10 cellular contexts compared by ENCODE assay signal in the genomic region with DNA sequence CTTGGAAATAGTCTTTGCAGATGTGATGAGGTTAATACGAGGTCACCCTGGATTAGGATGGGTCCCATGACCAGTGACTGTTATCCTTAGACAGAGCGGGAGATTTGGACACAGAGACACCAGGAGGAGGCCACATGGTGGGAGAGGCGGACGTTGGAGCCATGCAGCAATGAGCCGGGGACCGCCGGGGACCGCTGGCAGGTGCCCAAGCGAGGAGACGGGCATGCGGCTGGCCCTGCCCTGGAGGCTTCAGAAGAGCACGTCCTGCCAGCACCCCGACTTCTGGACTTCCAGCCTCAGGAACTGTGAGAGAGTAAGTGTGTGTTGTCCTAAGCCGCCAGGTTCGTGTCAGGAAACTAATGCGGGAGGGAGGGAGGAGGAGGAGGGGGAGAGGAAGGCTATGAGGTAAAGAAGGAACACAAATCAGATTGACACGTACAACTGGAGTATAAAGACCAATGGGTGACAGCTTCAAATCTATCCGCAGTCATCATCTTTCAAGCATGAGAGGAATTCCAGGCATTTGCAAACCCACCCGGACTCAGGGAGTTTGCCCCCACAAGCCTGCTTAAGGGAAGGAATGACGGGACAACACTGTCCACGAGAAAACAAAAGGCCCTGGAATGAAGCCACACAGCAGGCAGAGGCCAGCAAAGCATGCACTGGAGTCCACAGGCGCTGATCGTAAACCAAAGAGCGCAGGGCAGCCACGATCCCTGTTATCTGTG. TPM values are rescaled to one million over a fixed set of nuclear protein-coding genes. Genes with fewer than 3 reads are reported as not detected.
DNase-seq lines count a peak whose midpoint lies in the region; ATAC-seq and TF ChIP-seq lines count a peak whose summit lies in the region.
"Had no signal": no experiment of that assay in that cellular context is flagged by ENCODE, and none has a peak within 500 bp of the region (broad histone marks: within the 10 kb centered on the region; RNA-seq: fewer than 3 reads in every experiment).

No MANE protein-coding gene starts in this region.

- ATAC-seq in GM18873 (IDR thresholded peaks at IDR 0.05; ENCODE audit: low FRiP score, unreplicated experiment) (no peak), GM19395 (IDR thresholded peaks at IDR 0.05; ENCODE audit: unreplicated experiment) (no peak), HG03432 (IDR thresholded peaks at IDR 0.05; ENCODE audit: unreplicated experiment) (no peak)

- DNase-seq in Caki2 (ENCODE audit: low read depth) = peak; percentile 81
- peak; percentile 16 for DNase-seq in NCI-H69 (lab: John Stamatoyannopoulos, UW)
- peak; percentile 38 for DNase-seq in epithelial cell of proximal tubule (ENCODE audit: low read depth)
- peak; percentile 80 for DNase-seq in non-pigmented ciliary epithelial cell (ENCODE audit: low read depth)
- no peak for DNase-seq in SKM-1 treated with dmso at 0.1 percent for 144 hours (lab: John Stamatoyannopoulos, UW; ENCODE audit: unreplicated experiment)
- DNase-seq: esophagus squamous epithelium had no signal

- no peak for TF ChIP-seq CTCF in epithelial cell of proximal tubule (conservative IDR thresholded peaks at IDR 0.05; ENCODE audit: low read depth, low read length)

- in situ Hi-C loops in Caki2 (cut with HindIII; ENCODE audit: low pct_unique_long_range_greater_than_20kb, low sequenced_read_pairs) = no loop called here

- peak overlapping the region; percentile 14 for H3K4me3 ChIP-seq in epithelial cell of proximal tubule (ENCODE audit: low read depth, low read length)
- H3K4me3 ChIP-seq: esophagus squamous epithelium had no signal

RNA-seq across cellular contexts. Expression of a gene that starts 11.6 kb away (rescaled TPM):
- 41.1 and 48.1 TPM in 2 replicates for total RNA-seq in Caki2 (2014; rRNA removed; shearing (Covaris generic); ENCODE audit: low replicate concordance)
- total RNA-seq in epithelial cell of proximal tubule = 76.7 and 83.3 TPM in 2 replicates
- total RNA-seq: activated T-helper 1 cell treated with anti-CD3 and anti-CD28 coated beads, Interleukin-12 subunit alpha, Interleukin-12 subunit beta, Interleukin-2, Interleukin-4 antibody, amounts not matched to agents 30 ng/mL and 10 ng/mL and 1 ng/mL, durations not matched to agents 14 hours and 24 hours and 36 hours had no signal

RNA-seq across cellular contexts. Expression of a gene that starts 38.6 kb away (rescaled TPM):
- 196 and 270 TPM in 2 replicates for total RNA-seq in Caki2 (2014; rRNA removed; shearing (Covaris generic); ENCODE audit: low replicate concordance)
- 256 and 264 TPM in 2 replicates for total RNA-seq in epithelial cell of proximal tubule
